In the genomic region with DNA sequence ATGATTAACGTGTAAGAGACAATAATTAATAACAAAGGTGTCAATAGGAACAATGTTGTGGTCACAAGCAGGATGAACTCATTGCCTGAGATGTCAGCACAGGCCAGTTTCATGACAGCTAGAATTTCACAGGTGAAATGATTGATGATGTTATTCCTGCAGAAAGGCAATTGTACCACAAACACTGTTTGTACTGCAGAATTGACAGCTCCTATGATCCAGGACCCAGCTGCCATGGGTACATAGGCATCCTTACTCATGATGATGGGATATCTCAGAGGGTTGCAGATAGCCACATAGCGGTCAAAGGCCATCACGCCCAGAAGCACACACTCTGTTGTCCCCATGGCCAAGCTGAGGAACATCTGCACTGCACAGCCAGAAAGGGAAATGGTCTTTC, we compare ENCODE assay signal across 16 cellular contexts. TPM values are rescaled to one million over a fixed set of nuclear protein-coding genes. Genes with fewer than 3 reads are reported as not detected.
"Had no signal": no experiment of that assay in that cellular context is flagged by ENCODE, and none has a peak within 500 bp of the region (broad histone marks: within the 10 kb centered on the region; RNA-seq: fewer than 3 reads in every experiment).

No MANE protein-coding gene starts in this region.

RNA-seq across cellular contexts. Expression of a gene that starts 0.5 kb away (rescaled TPM):
- total RNA-seq: stomach, subcutaneous adipose tissue, suprapubic skin, temporal lobe, testis, thoracic aorta, thyroid gland, tibial nerve, transverse colon, upper lobe of left lung, upper lobe of right lung, ureter, urinary bladder, vagina had no signal
- polyA plus RNA-seq: stomach, thymus, urinary bladder had no signal

RNA-seq across cellular contexts. Expression of a gene that starts 6.7 kb away (rescaled TPM):
- total RNA-seq: stomach, subcutaneous adipose tissue, suprapubic skin, thoracic aorta, tibial nerve, transverse colon, upper lobe of left lung, upper lobe of right lung, ureter, urinary bladder, vagina had no signal
- polyA plus RNA-seq: stomach, thymus, urinary bladder had no signal

RNA-seq across cellular contexts. Expression of a gene that starts 19.3 kb away (rescaled TPM):
- total RNA-seq: stomach, subcutaneous adipose tissue, suprapubic skin, temporal lobe, testis, thoracic aorta, thyroid gland, tibial nerve, transverse colon, upper lobe of left lung, upper lobe of right lung, ureter, vagina had no signal
- polyA plus RNA-seq: stomach, thymus, urinary bladder had no signal

RNA-seq across cellular contexts. Expression of a gene that starts 29.8 kb away (rescaled TPM):
- total RNA-seq: stomach, subcutaneous adipose tissue, suprapubic skin, temporal lobe, testis, thoracic aorta, thyroid gland, tibial nerve, transverse colon, upper lobe of left lung, upper lobe of right lung, ureter, urinary bladder, uterus, vagina had no signal
- polyA plus RNA-seq: stomach, urinary bladder had no signal
